In the genomic region with DNA sequence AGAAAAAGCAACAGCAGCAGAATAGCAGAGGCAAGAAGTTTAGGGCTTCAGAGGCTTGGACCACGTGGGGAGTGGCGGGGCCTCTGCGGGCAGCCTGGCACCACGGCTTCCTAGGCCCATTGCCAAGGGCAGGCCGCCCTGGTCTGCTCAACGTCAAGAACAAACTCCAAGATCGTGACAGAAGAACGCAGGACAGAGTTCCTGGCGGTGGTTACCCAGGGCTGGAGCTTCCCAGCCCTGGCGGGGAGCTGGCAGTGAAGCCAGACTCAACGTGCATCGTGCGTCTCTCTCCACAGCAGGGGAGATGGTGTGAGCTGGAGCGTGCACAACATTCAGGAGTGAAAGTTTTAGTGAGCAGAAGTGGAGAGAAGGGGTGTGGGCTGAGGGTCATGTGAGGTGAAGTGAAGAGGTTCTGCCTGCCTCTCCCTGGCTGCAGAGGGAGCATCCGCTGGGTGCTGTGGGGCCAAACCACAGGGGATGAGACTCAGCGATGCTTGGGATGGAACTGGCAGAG, we compare ENCODE assay signal across 8 cellular contexts. TPM values are rescaled to one million over a fixed set of nuclear protein-coding genes. Genes with fewer than 3 reads are reported as not detected.
DNase-seq lines count a peak whose midpoint lies in the region; ATAC-seq and TF ChIP-seq lines count a peak whose summit lies in the region.

No MANE protein-coding gene starts in this region.

- H3K36me3 Mint-ChIP-seq in IgD-negative memory B cell: no peaks in the 10 kb centered on the region
- H3K36me3 Mint-ChIP-seq in activated T-helper 1 cell treated with anti-CD3 and anti-CD28 coated beads, Interleukin-12 subunit alpha, Interleukin-12 subunit beta, Interleukin-2, Interleukin-4 antibody, amounts not matched to agents 30 ng/mL and 10 ng/mL and 1 ng/mL, durations not matched to agents 14 hours and 24 hours and 36 hours (ENCODE audit: low read depth): no peaks in the 10 kb centered on the region

- H3K27ac Mint-ChIP-seq in IgD-negative memory B cell: peak overlapping the region in 2 of 3 donors; percentile 18 to 57
- H3K27ac Mint-ChIP-seq in activated T-helper 1 cell treated with anti-CD3 and anti-CD28 coated beads, Interleukin-12 subunit alpha, Interleukin-12 subunit beta, Interleukin-2, Interleukin-4 antibody, amounts not matched to agents 30 ng/mL and 10 ng/mL and 1 ng/mL, durations not matched to agents 14 hours and 24 hours and 36 hours: no peak overlapping the region

- DNase-seq in AG08395 (ENCODE audit: low spot score) (peak; percentile 32), coronary artery (ENCODE audit: low spot score) (peak; percentile 89), midbrain (lab: John Stamatoyannopoulos, UW) (peak; percentile 76), NCI-H510A (lab: John Stamatoyannopoulos, UW) (no peak)
- DNase-seq in activated CD4-positive, alpha-beta T cell treated with anti-CD3 and anti-CD28 coated beads for 1 hour: no peak
- no peak for DNase-seq in activated T-helper 1 cell treated with anti-CD3 and anti-CD28 coated beads, Interleukin-12 subunit alpha, Interleukin-12 subunit beta, Interleukin-2, Interleukin-4 antibody, amounts not matched to agents 30 ng/mL and 10 ng/mL and 1 ng/mL, durations not matched to agents 14 hours and 24 hours and 36 hours (ENCODE audit: low spot score)

- no peak for TF ChIP-seq CTCF in coronary artery (IDR thresholded peaks at IDR 0.05)

- H3K27me3 Mint-ChIP-seq in IgD-negative memory B cell: no peaks in the 10 kb centered on the region
- H3K27me3 Mint-ChIP-seq in activated T-helper 1 cell treated with anti-CD3 and anti-CD28 coated beads, Interleukin-12 subunit alpha, Interleukin-12 subunit beta, Interleukin-2, Interleukin-4 antibody, amounts not matched to agents 30 ng/mL and 10 ng/mL and 1 ng/mL, durations not matched to agents 14 hours and 24 hours and 36 hours (ENCODE audit: insufficient read depth): no peaks in the 10 kb centered on the region

- peak overlapping the region; percentile 29 to 73 for H3K27ac ChIP-seq in coronary artery

- intact Hi-C loops in activated T-helper 1 cell treated with anti-CD3 and anti-CD28 coated beads, Interleukin-12 subunit alpha, Interleukin-12 subunit beta, Interleukin-2, Interleukin-4 antibody, amounts not matched to agents 30 ng/mL and 10 ng/mL and 1 ng/mL, durations not matched to agents 14 hours and 24 hours and 36 hours (cut with micrococcal nuclease): no loop called here

- H3K4me1 Mint-ChIP-seq in IgD-negative memory B cell: peaks cover 29 to 38% (median 36%) of the 10 kb centered on the region in 3 donors
- no peaks in the 10 kb centered on the region for H3K4me1 Mint-ChIP-seq in activated T-helper 1 cell treated with anti-CD3 and anti-CD28 coated beads, Interleukin-12 subunit alpha, Interleukin-12 subunit beta, Interleukin-2, Interleukin-4 antibody, amounts not matched to agents 30 ng/mL and 10 ng/mL and 1 ng/mL, durations not matched to agents 14 hours and 24 hours and 36 hours (ENCODE audit: low read depth)

- H3K9me3 Mint-ChIP-seq in IgD-negative memory B cell: no peaks in the 10 kb centered on the region
- no peaks in the 10 kb centered on the region for H3K9me3 Mint-ChIP-seq in activated T-helper 1 cell treated with anti-CD3 and anti-CD28 coated beads, Interleukin-12 subunit alpha, Interleukin-12 subunit beta, Interleukin-2, Interleukin-4 antibody, amounts not matched to agents 30 ng/mL and 10 ng/mL and 1 ng/mL, durations not matched to agents 14 hours and 24 hours and 36 hours

- H3K4me3 ChIP-seq in coronary artery: peak overlapping the region; percentile 46

- H3K4me3 Mint-ChIP-seq in IgD-negative memory B cell: peak overlapping the region in 2 of 4 donors; percentile 30 to 88
- no peak overlapping the region for H3K4me3 Mint-ChIP-seq in activated T-helper 1 cell treated with anti-CD3 and anti-CD28 coated beads, Interleukin-12 subunit alpha, Interleukin-12 subunit beta, Interleukin-2, Interleukin-4 antibody, amounts not matched to agents 30 ng/mL and 10 ng/mL and 1 ng/mL, durations not matched to agents 14 hours and 24 hours and 36 hours

- no peak for ATAC-seq in GM19328 (IDR thresholded peaks at IDR 0.05; ENCODE audit: unreplicated experiment)

RNA-seq across cellular contexts. Expression of a gene that starts 13.9 kb away (rescaled TPM):
- polyA plus RNA-seq in IgD-negative memory B cell: 2.0 TPM
- total RNA-seq in activated T-helper 1 cell treated with anti-CD3 and anti-CD28 coated beads, Interleukin-12 subunit alpha, Interleukin-12 subunit beta, Interleukin-2, Interleukin-4 antibody, amounts not matched to agents 30 ng/mL and 10 ng/mL and 1 ng/mL, durations not matched to agents 14 hours and 24 hours and 36 hours: 6.1 and 6.3 TPM in 2 replicates

Comparison
In these comparisons a context has a peak if more than half of its experiments do, and no peak if none do; other contexts are left out.
1. DNase-seq: peak in AG08395 (single experiment), coronary artery (single experiment) and midbrain (single experiment); none in NCI-H510A (single experiment), activated CD4-positive, alpha-beta T cell treated with anti-CD3 and anti-CD28 coated beads for 1 hour (single experiment) and activated T-helper 1 cell treated with anti-CD3 and anti-CD28 coated beads, Interleukin-12 subunit alpha, Interleukin-12 subunit beta, Interleukin-2, Interleukin-4 antibody, amounts not matched to agents 30 ng/mL and 10 ng/mL and 1 ng/mL, durations not matched to agents 14 hours and 24 hours and 36 hours (single experiment).